ENCODE assay signal across 21 cellular contexts in the genomic region with DNA sequence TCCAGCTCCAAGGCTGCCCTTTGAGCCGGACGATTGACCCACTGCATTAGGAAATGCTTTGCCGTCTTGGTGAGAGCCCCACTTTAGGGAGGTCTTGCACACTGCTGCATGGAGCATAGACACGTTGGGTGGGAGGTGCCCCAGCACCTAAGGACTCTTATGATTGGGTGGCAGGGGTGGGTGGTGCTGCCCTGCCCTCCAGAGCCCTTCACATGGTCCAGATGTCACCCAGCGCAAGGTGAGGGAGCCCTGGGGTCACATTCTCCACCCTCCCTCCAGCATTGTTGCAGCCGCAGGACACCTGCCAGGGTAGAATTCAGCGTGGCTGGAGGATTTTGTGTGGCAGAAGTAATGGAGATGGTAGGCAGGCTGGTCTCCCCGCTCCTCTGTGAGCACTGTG.
"Had no signal": no experiment of that assay in that cellular context is flagged by ENCODE, and none has a peak within 500 bp of the region (broad histone marks: within the 10 kb centered on the region; RNA-seq: fewer than 3 reads in every experiment).

No MANE protein-coding gene starts in this region.

- H2AFZ ChIP-seq: hepatocyte had no signal

- H3K4me3 ChIP-seq: hepatocyte, mucosa of descending colon, upper lobe of right lung had no signal

- H3K4me1 Mint-ChIP-seq: activated B cell treated with CpG ODN at 0.5 μM for 24 hours; activated CD4-positive, alpha-beta memory T cell treated with anti-CD3 and anti-CD28 coated beads, Interleukin-2, amount 10 ng/mL, durations not matched to agents 7 days and 5 days; activated CD4-positive, alpha-beta T cell treated with anti-CD3 and anti-CD28 coated beads, Interleukin-2, amount 10 ng/mL, durations not matched to agents 24 days and 14 days; memory B cell had no signal

- H3K27ac ChIP-seq: brain microvascular endothelial cell, hepatocyte, upper lobe of right lung had no signal

- H3K4me2 ChIP-seq: hepatocyte had no signal

- H3K27me3 ChIP-seq: brain microvascular endothelial cell, hepatocyte, upper lobe of right lung had no signal

- H3K36me3 ChIP-seq: brain microvascular endothelial cell, upper lobe of right lung had no signal

- H3K4me3 Mint-ChIP-seq: activated B cell treated with CpG ODN at 0.5 μM for 24 hours; activated CD4-positive, alpha-beta memory T cell treated with anti-CD3 and anti-CD28 coated beads, Interleukin-2, amount 10 ng/mL, durations not matched to agents 7 days and 5 days; activated CD4-positive, alpha-beta T cell treated with anti-CD3 and anti-CD28 coated beads, Interleukin-2, amount 10 ng/mL, durations not matched to agents 24 days and 14 days; activated T-helper 1 cell treated with anti-CD3 and anti-CD28 coated beads, Interleukin-12 subunit alpha, Interleukin-12 subunit beta, Interleukin-2, Interleukin-4 antibody, amounts not matched to agents 30 ng/mL and 10 ng/mL and 1 ng/mL, durations not matched to agents 14 hours and 24 hours and 36 hours; memory B cell; nephron progenitor cell; T-helper 17 cell had no signal

- H3K4me1 ChIP-seq: upper lobe of right lung had no signal

- DNase-seq: activated B cell treated with CpG ODN at 0.5 μM for 24 hours; activated CD4-positive, alpha-beta memory T cell treated with anti-CD3 and anti-CD28 coated beads, Interleukin-2, amount 10 ng/mL, durations not matched to agents 7 days and 5 days; activated CD4-positive, alpha-beta T cell treated with anti-CD3 and anti-CD28 coated beads, Interleukin-2, amount 10 ng/mL, durations not matched to agents 24 days and 14 days; activated gamma-delta T cell; activated naive CD4-positive, alpha-beta T cell treated with anti-CD3 and anti-CD28 coated beads, Interleukin-2, amount 50 U/mL, for 16 hours; brain microvascular endothelial cell; central memory CD4-positive, alpha-beta T cell; effector memory CD4-positive, alpha-beta T cell; foreskin melanocyte; mucosa of descending colon; nephron progenitor cell; nucleus accumbens; stimulated activated CD4-positive, alpha-beta T cell treated with anti-CD3 and anti-CD28 coated beads, Interleukin-4, amount 100 ng/mL, for 24 hours; stimulated activated naive CD4-positive, alpha-beta T cell treated with Interleukin-2 at 50 U/mL for 16 hours; SW 1271; T-helper 17 cell; upper lobe of right lung had no signal

- H3K27ac Mint-ChIP-seq: activated B cell treated with CpG ODN at 0.5 μM for 24 hours; activated CD4-positive, alpha-beta memory T cell treated with anti-CD3 and anti-CD28 coated beads, Interleukin-2, amount 10 ng/mL, durations not matched to agents 7 days and 5 days; activated CD4-positive, alpha-beta T cell treated with anti-CD3 and anti-CD28 coated beads, Interleukin-2, amount 10 ng/mL, durations not matched to agents 24 days and 14 days; activated T-helper 1 cell treated with anti-CD3 and anti-CD28 coated beads, Interleukin-12 subunit alpha, Interleukin-12 subunit beta, Interleukin-2, Interleukin-4 antibody, amounts not matched to agents 30 ng/mL and 10 ng/mL and 1 ng/mL, durations not matched to agents 14 hours and 24 hours and 36 hours; memory B cell; nephron progenitor cell; T-helper 17 cell had no signal

- ATAC-seq: esophagus mucosa, mucosa of descending colon, T-helper 17 cell, upper lobe of right lung had no signal
